Comparison of ENCODE assay signal across 21 cellular contexts in genomic region chr5:150587830-150588494, GRCh38. TPM values are rescaled to one million over a fixed set of nuclear protein-coding genes. Genes with fewer than 3 reads are reported as not detected.
DNase-seq lines count a peak whose midpoint lies in the region; ATAC-seq and TF ChIP-seq lines count a peak whose summit lies in the region.
"Had no signal": no experiment of that assay in that cellular context is flagged by ENCODE, and none has a peak within 500 bp of the region (broad histone marks: within the 10 kb centered on the region; RNA-seq: fewer than 3 reads in every experiment).

No MANE protein-coding gene starts in this region.

- no peaks in the 10 kb centered on the region for H3K9me3 ChIP-seq in cardiac muscle cell (ENCODE audit: low read depth)
- no peaks in the 10 kb centered on the region for H3K9me3 ChIP-seq in upper lobe of right lung
- H3K9me3 ChIP-seq: A549 had no signal

- no peak for ATAC-seq in left ventricle myocardium superior
- no peak for ATAC-seq in upper lobe of right lung
- ATAC-seq: A549; HCT116; naive thymus-derived CD8-positive, alpha-beta T cell had no signal

- no peaks in the 10 kb centered on the region for H3K27me3 Mint-ChIP-seq in chondrocyte (ENCODE audit: low read depth)

- intact Hi-C loops in left ventricle myocardium superior (cut with micrococcal nuclease) (no loop called here), upper lobe of right lung (cut with DNase I) (no loop called here)

- H3K4me1 ChIP-seq in cardiac muscle cell (ENCODE audit: low read depth) (peaks cover 11% of the 10 kb centered on the region), upper lobe of right lung (peaks cover 22% of the 10 kb centered on the region)
- H3K4me1 ChIP-seq: A549, parathyroid adenoma had no signal

- H3K4me1 Mint-ChIP-seq in chondrocyte (ENCODE audit: low read depth): peaks cover 63% of the 10 kb centered on the region
- H3K4me1 Mint-ChIP-seq: naive thymus-derived CD8-positive, alpha-beta T cell had no signal

- no peaks in the 10 kb centered on the region for H3K9me3 Mint-ChIP-seq in chondrocyte (ENCODE audit: low read depth)
- H3K9me3 Mint-ChIP-seq: activated T-helper 2 cell treated with anti-CD3 and anti-CD28 coated beads, Interferon-gamma antibody, Interleukin-2, Interleukin-4, amounts not matched to agents 10 μg/mL and 5 μg/mL and 100 μg/mL, durations not matched to agents 14 hours and 24 hours and 36 hours; naive thymus-derived CD8-positive, alpha-beta T cell had no signal

- no peaks in the 10 kb centered on the region for H3K36me3 ChIP-seq in cardiac muscle cell
- H3K36me3 ChIP-seq in upper lobe of right lung: no peaks in the 10 kb centered on the region

- no peaks in the 10 kb centered on the region for H3K36me3 Mint-ChIP-seq in chondrocyte (ENCODE audit: low read depth)
- H3K36me3 Mint-ChIP-seq: naive thymus-derived CD8-positive, alpha-beta T cell had no signal

- DNase-seq in cardiac muscle cell (ENCODE audit: low read depth in 1 of 2, low spot score in 1 of 2) (peak in 1 of 2 donors; percentile 62), left ventricle myocardium superior (no peak), chondrocyte (ENCODE audit: low spot score) (peak; percentile 59), mesenteric fat pad (ENCODE audit: low spot score) (peak; percentile 87), upper lobe of right lung (peak; percentile 48), NCI-H1105 (lab: John Stamatoyannopoulos, UW) (no peak), C1 segment of cervical spinal cord (lab: John Stamatoyannopoulos, UW) (no peak), T-helper 1 cell (no peak)
- DNase-seq: amygdala; DMS 273 treated with DMSO at 0.1 percent for 48 hours; IMR-90; MM.1S; naive thymus-derived CD8-positive, alpha-beta T cell; NCI-H1694; NCI-H2227 treated with DMSO at 0.1 percent for 48 hours; stimulated activated CD4-positive, alpha-beta T cell treated with anti-CD3 and anti-CD28 coated beads, Interleukin-2, amount 100 ng/mL, for 48 hours; T1000 had no signal

- no peak overlapping the region for H3K4me3 ChIP-seq in cardiac muscle cell
- H3K4me3 ChIP-seq in upper lobe of right lung: no peak overlapping the region
- H3K4me3 ChIP-seq: A549 had no signal

- no peak overlapping the region for H3K4me3 Mint-ChIP-seq in chondrocyte (ENCODE audit: unreplicated experiment)
- H3K4me3 Mint-ChIP-seq: naive thymus-derived CD8-positive, alpha-beta T cell had no signal

- peak; percentile 6 for TF ChIP-seq CTCF in cardiac muscle cell (IDR thresholded peaks at IDR 0.05; ENCODE audit: low read depth, low read length)
- peak; percentile 34 for TF ChIP-seq CTCF in chondrocyte (IDR thresholded peaks at IDR 0.05)
- TF ChIP-seq CTCF in upper lobe of right lung (IDR thresholded peaks at IDR 0.05): no peak

- H3K27ac ChIP-seq in cardiac muscle cell (no peak overlapping the region), upper lobe of right lung (no peak overlapping the region)
- H3K27ac ChIP-seq: A549, parathyroid adenoma had no signal

- peak overlapping the region; percentile 54 for H3K27ac Mint-ChIP-seq in chondrocyte (ENCODE audit: unreplicated experiment)
- H3K27ac Mint-ChIP-seq: activated T-helper 2 cell treated with anti-CD3 and anti-CD28 coated beads, Interferon-gamma antibody, Interleukin-2, Interleukin-4, amounts not matched to agents 10 μg/mL and 5 μg/mL and 100 μg/mL, durations not matched to agents 14 hours and 24 hours and 36 hours; naive thymus-derived CD8-positive, alpha-beta T cell had no signal

- H3K27me3 ChIP-seq in cardiac muscle cell (no peaks in the 10 kb centered on the region), upper lobe of right lung (no peaks in the 10 kb centered on the region)

RNA-seq across cellular contexts. Expression of gene SYNPO, which starts 52.5 kb away (rescaled TPM):
- total RNA-seq in cardiac muscle cell (2.7 and 4.4 TPM in 2 replicates), left ventricle myocardium superior (675 TPM), chondrocyte (156 to 198 TPM (median 195 TPM) in 3 replicates), mesenteric fat pad (174 TPM), upper lobe of right lung (151 TPM)
- polyA plus RNA-seq in cardiac muscle cell: 0.94 and 1.1 TPM in 2 replicates
- polyA plus RNA-seq: naive thymus-derived CD8-positive, alpha-beta T cell had no signal

Comparison
In these comparisons a context has a peak if more than half of its experiments do, and no peak if none do; other contexts are left out.
1. RNA of gene SYNPO, which starts 52.5 kb away (total RNA-seq): 675 TPM in left ventricle myocardium superior (single experiment), 156 to 198 TPM in chondrocyte, 174 TPM in mesenteric fat pad (single experiment) and 151 TPM in upper lobe of right lung (single experiment); 2.7 to 4.4 TPM in cardiac muscle cell; every median in the first group is over 10 times any median in the second.
2. DNase-seq: peak in chondrocyte (single experiment), mesenteric fat pad (single experiment) and upper lobe of right lung (single experiment); none in left ventricle myocardium superior (single experiment), NCI-H1105 (single experiment), C1 segment of cervical spinal cord (0 of 14) and T-helper 1 cell (0 of 5).